In the genomic region with DNA sequence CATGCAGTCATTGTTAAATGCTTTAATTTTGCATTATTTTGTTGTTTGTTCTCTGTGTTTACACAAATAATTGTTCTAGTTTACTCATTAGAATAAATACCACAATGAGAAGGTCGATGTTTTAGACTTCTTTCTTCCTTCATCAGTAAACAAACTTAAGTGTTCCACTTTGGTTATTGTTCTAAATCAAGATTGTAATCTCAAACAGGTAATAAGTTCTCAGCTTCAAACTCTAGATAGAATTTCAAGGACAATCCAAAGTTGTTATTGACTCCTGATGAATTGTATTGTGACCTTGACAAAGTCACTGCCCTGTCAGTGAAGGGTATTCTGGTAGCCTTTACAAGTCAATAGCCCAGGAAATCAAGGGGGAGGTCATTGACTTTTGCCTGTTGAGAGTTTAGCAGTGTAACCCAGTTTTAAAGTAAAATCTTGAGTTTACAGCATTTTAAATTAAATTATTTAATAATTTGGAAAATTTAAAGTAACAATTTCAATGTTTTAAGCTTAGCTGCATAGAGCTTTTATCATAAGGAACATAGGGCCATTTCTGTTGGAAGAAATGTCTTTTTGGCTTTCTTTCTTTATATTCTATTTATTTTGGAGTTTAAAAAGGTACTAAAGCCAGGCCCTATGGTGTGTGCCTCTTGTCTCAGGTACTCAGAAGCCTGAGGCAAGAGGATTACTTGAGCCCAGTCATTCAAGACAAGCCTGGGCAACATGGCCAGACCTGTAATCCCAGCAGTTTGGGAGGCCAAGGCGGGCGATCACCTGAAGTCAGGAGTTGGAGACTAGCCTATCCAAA, we compare ENCODE assay signal across 15 cellular contexts.
DNase-seq lines count a peak whose midpoint lies in the region; FAIRE-seq and TF ChIP-seq lines count a peak whose summit lies in the region.
"Had no signal": no experiment of that assay in that cellular context is flagged by ENCODE, and none has a peak within 500 bp of the region (broad histone marks: within the 10 kb centered on the region; RNA-seq: fewer than 3 reads in every experiment).

No MANE protein-coding gene starts in this region.

- peak overlapping the region; percentile 28 to 47 for H3K27ac ChIP-seq in ascending aorta
- peak overlapping the region; percentile 62 for H3K27ac ChIP-seq in suprapubic skin

- TF ChIP-seq EP300 in suprapubic skin (IDR thresholded peaks at IDR 0.05): no peak

- intact Hi-C loops in ascending aorta (cut with DNase I): no loop called here

- H3K27ac Mint-ChIP-seq in immature natural killer cell: no peak overlapping the region

- H3K9me3 ChIP-seq in ascending aorta (no peaks in the 10 kb centered on the region), suprapubic skin (no peaks in the 10 kb centered on the region)
- H3K9me3 ChIP-seq: Caco-2, thoracic aorta had no signal

- FAIRE-seq in islet of Langerhans (lab: Jason Lieb, UNC): peak; percentile 60

- no peak for TF ChIP-seq CTCF in ascending aorta (IDR thresholded peaks at IDR 0.05)
- TF ChIP-seq CTCF in suprapubic skin (IDR thresholded peaks at IDR 0.05): no peak

- DNase-seq in DMS53 (lab: John Stamatoyannopoulos, UW): peak; percentile 23
- DNase-seq in DMS53 treated with DMSO at 0.1 percent for 48 hours (lab: John Stamatoyannopoulos, UW; ENCODE audit: unreplicated experiment): no peak
- no peak for DNase-seq in ascending aorta (ENCODE audit: low spot score in 2 of 2)
- no peak for DNase-seq in suprapubic skin (ENCODE audit: low spot score in 2 of 2)
- no peak for DNase-seq in glomerular visceral epithelial cell (ENCODE audit: extremely low spot score)
- no peak for DNase-seq in immature natural killer cell
- no peak for DNase-seq in SW 1271 (lab: John Stamatoyannopoulos, UW)
- DNase-seq: 8988T; activated CD8-positive, alpha-beta T cell treated with anti-CD3 and anti-CD28 coated beads for 36 hours; activated gamma-delta T cell treated with Interleukin-2 at 50 U/mL for 16 hours; Caco-2; erythroblast; KBM-7 had no signal

- H3K4me1 ChIP-seq in ascending aorta: peaks cover 5 to 20% of the 10 kb centered on the region in 2 donors
- H3K4me1 ChIP-seq in suprapubic skin: peaks cover 44% of the 10 kb centered on the region
- H3K4me1 ChIP-seq: Caco-2 had no signal

- H3K9me3 Mint-ChIP-seq in immature natural killer cell: no peaks in the 10 kb centered on the region
- H3K9me3 Mint-ChIP-seq: activated CD8-positive, alpha-beta T cell treated with anti-CD3 and anti-CD28 coated beads for 36 hours had no signal

- peaks cover 0 to 5% (median 0%) of the 10 kb centered on the region in 3 donors for H3K36me3 Mint-ChIP-seq in immature natural killer cell

- H3K4me3 Mint-ChIP-seq in immature natural killer cell: no peak overlapping the region
- H3K4me3 Mint-ChIP-seq: activated CD8-positive, alpha-beta T cell treated with anti-CD3 and anti-CD28 coated beads for 36 hours had no signal

- no peaks in the 10 kb centered on the region for H3K27me3 ChIP-seq in ascending aorta
- no peaks in the 10 kb centered on the region for H3K27me3 ChIP-seq in suprapubic skin

- H3K4me3 ChIP-seq in ascending aorta (no peak overlapping the region), suprapubic skin (no peak overlapping the region)
- H3K4me3 ChIP-seq: thoracic aorta had no signal

- no peaks in the 10 kb centered on the region for H3K36me3 ChIP-seq in ascending aorta
- no peaks in the 10 kb centered on the region for H3K36me3 ChIP-seq in suprapubic skin
- H3K36me3 ChIP-seq: thoracic aorta had no signal

- WGBS in suprapubic skin: 42% methylated on average over 3 of the region's 3 CpGs

- H3K27me3 Mint-ChIP-seq in immature natural killer cell (ENCODE audit: low read depth in 3 of 3): peaks cover 0 to 2% (median 1%) of the 10 kb centered on the region in 3 donors
- H3K27me3 Mint-ChIP-seq: activated CD8-positive, alpha-beta T cell treated with anti-CD3 and anti-CD28 coated beads for 36 hours had no signal

- no peak for TF ChIP-seq POLR2A in suprapubic skin (IDR thresholded peaks at IDR 0.05)

- H3K4me1 Mint-ChIP-seq in immature natural killer cell: peaks cover 15 to 30% of the 10 kb centered on the region in 2 donors
